13 cellular contexts compared by ENCODE assay signal in genomic region chr1:217137210-217137871, GRCh38.
DNase-seq lines count a peak whose midpoint lies in the region; TF ChIP-seq lines count a peak whose summit lies in the region.
"Had no signal": no experiment of that assay in that cellular context is flagged by ENCODE, and none has a peak within 500 bp of the region (broad histone marks: within the 10 kb centered on the region; RNA-seq: fewer than 3 reads in every experiment).

No MANE protein-coding gene starts in this region.

- no peak overlapping the region for H3K4me3 Mint-ChIP-seq in chondrocyte (ENCODE audit: unreplicated experiment)
- H3K4me3 Mint-ChIP-seq: activated naive CD8-positive, alpha-beta T cell had no signal

- no peak overlapping the region for H3K27ac Mint-ChIP-seq in chondrocyte (ENCODE audit: unreplicated experiment)
- H3K27ac Mint-ChIP-seq: activated naive CD8-positive, alpha-beta T cell had no signal

- no peaks in the 10 kb centered on the region for H3K9me3 Mint-ChIP-seq in chondrocyte (ENCODE audit: low read depth)

- H3K36me3 Mint-ChIP-seq in chondrocyte (ENCODE audit: low read depth): peaks cover 4% of the 10 kb centered on the region
- H3K36me3 Mint-ChIP-seq: activated naive CD8-positive, alpha-beta T cell had no signal

- peaks cover 38% of the 10 kb centered on the region for H3K4me1 Mint-ChIP-seq in chondrocyte (ENCODE audit: low read depth)

- peak; percentile 22 for DNase-seq in GM13977 (ENCODE audit: low spot score)
- peak; percentile 67 for DNase-seq in chondrocyte (ENCODE audit: low spot score)
- peak; percentile 25 for DNase-seq in iPS-NIHi7 (ENCODE audit: extremely low spot score)
- peak; percentile 63 for DNase-seq in retina
- no peak for DNase-seq in NCI-H187 treated with DMSO at 0.1 percent for 48 hours (lab: John Stamatoyannopoulos, UW)
- DNase-seq in pons (ENCODE audit: low spot score): no peak
- no peak for DNase-seq in NCI-H510A (lab: John Stamatoyannopoulos, UW)
- no peak for DNase-seq in NCI-H2196 treated with DMSO at 0.1 percent for 48 hours (lab: John Stamatoyannopoulos, UW; ENCODE audit: unreplicated experiment)
- DNase-seq: NCI-H187; NCI-H748 treated with DMSO at 0.1 percent for 48 hours; stimulated activated CD4-positive, alpha-beta T cell treated with anti-CD3 and anti-CD28 coated beads, Interleukin-4, amount 100 ng/mL, for 24 hours; stimulated activated naive CD4-positive, alpha-beta T cell had no signal

- in situ Hi-C loops in GM13977 (cut with MboI; ENCODE audit: low pct_unique_long_range_greater_than_20kb, low sequenced_read_pairs, unreplicated experiment): no loop called here

- TF ChIP-seq CTCF in GM13977 (IDR thresholded peaks at IDR 0.05; ENCODE audit: extremely low read depth, insufficient read depth, missing control alignments): no peak
- TF ChIP-seq CTCF in chondrocyte (IDR thresholded peaks at IDR 0.05): no peak

- H3K27me3 Mint-ChIP-seq in chondrocyte (ENCODE audit: low read depth): peaks cover 88% of the 10 kb centered on the region

Comparison
In these comparisons a context has a peak if more than half of its experiments do, and no peak if none do; other contexts are left out.
1. DNase-seq: peak in GM13977 (single experiment), chondrocyte (single experiment), iPS-NIHi7 (single experiment) and retina (single experiment); none in NCI-H187 treated with DMSO at 0.1 percent for 48 hours (single experiment), pons (single experiment), NCI-H510A (single experiment) and NCI-H2196 treated with DMSO at 0.1 percent for 48 hours (single experiment).